34 cellular contexts compared by ENCODE assay signal in genomic region chr5:156819537-156819936, GRCh38. TPM values are rescaled to one million over a fixed set of nuclear protein-coding genes. Genes with fewer than 3 reads are reported as not detected.
"Had no signal": no experiment of that assay in that cellular context is flagged by ENCODE, and none has a peak within 500 bp of the region (broad histone marks: within the 10 kb centered on the region; RNA-seq: fewer than 3 reads in every experiment).

No MANE protein-coding gene starts in this region.

- H3K4me2 ChIP-seq: hepatocyte had no signal

- H3K4me1 ChIP-seq: right lobe of liver, suprapubic skin, tibial artery, upper lobe of right lung had no signal

- ATAC-seq: effector memory CD8-positive, alpha-beta T cell; gastroesophageal sphincter; left cardiac atrium; right lobe of liver; upper lobe of right lung had no signal

- H3K4me3 ChIP-seq: gastroesophageal sphincter, hepatocyte, ovary, right lobe of liver, skin epidermis, suprapubic skin, tibial artery, upper lobe of right lung had no signal

- H3K27me3 ChIP-seq: brain microvascular endothelial cell, gastroesophageal sphincter, hepatocyte, ovary, right lobe of liver, suprapubic skin, tibial artery, upper lobe of right lung had no signal

- H2AFZ ChIP-seq: hepatocyte had no signal

- H3K79me2 ChIP-seq: hepatocyte had no signal

- DNase-seq: activated CD4-positive, alpha-beta memory T cell treated with anti-CD3 and anti-CD28 coated beads for 36 hours; activated CD4-positive, alpha-beta T cell treated with anti-CD3 and anti-CD28 coated beads, Interleukin-2, amount 10 ng/mL, durations not matched to agents 24 days and 14 days; activated CD4-positive, CD25-positive, alpha-beta regulatory T cell treated with anti-CD3 and anti-CD28 coated beads, Interleukin-2, amount 50 U/mL, for 72 hours; activated CD8-positive, alpha-beta memory T cell treated with anti-CD3 and anti-CD28 coated beads, Interleukin-2, amount 50 U/mL, for 4 hours; activated effector memory CD4-positive, alpha-beta T cell treated with anti-CD3 and anti-CD28 coated beads, Interleukin-2, amount 50 U/mL, for 16 hours; activated naive CD4-positive, alpha-beta T cell treated with anti-CD3 and anti-CD28 coated beads for 36 hours; activated naive CD8-positive, alpha-beta T cell treated with anti-CD3 and anti-CD28 coated beads, Interleukin-2, amount 10 ng/mL, durations not matched to agents 7 days and 5 days; activated T-cell treated with anti-CD3 and anti-CD28 coated beads, Interleukin-2, amount 50 U/mL, for 1 hour; amniotic stem cell; brain microvascular endothelial cell; cortex of kidney; effector memory CD8-positive, alpha-beta T cell; erythroblast; left cardiac atrium; naive B cell; nephron progenitor cell; ovary; right lobe of liver; stimulated activated CD4-positive, alpha-beta T cell treated with anti-CD3 and anti-CD28 coated beads, Interleukin-12 subunit alpha, Interleukin-12 subunit beta, amount 100 ng/mL, for 4 hours; stimulated activated CD4-positive, alpha-beta T cell treated with anti-CD3 and anti-CD28 coated beads, Interleukin-4, amount 100 ng/mL, for 24 hours; T1000; tibial artery; upper lobe of right lung had no signal

- H3K27ac ChIP-seq: brain microvascular endothelial cell, gastroesophageal sphincter, hepatocyte, ovary, right lobe of liver, skin epidermis, suprapubic skin, tibial artery, upper lobe of right lung, WERI-Rb-1 had no signal

- H3K36me3 ChIP-seq: brain microvascular endothelial cell, gastroesophageal sphincter, ovary, right lobe of liver, suprapubic skin, tibial artery, upper lobe of right lung, WERI-Rb-1 had no signal

- H3K9me3 ChIP-seq: gastroesophageal sphincter, ovary, right lobe of liver, suprapubic skin, tibial artery, upper lobe of right lung had no signal

RNA-seq across cellular contexts. Expression of gene PPP1R2B, which starts 30.6 kb away (rescaled TPM):
- total RNA-seq: activated naive CD8-positive, alpha-beta T cell treated with anti-CD3 and anti-CD28 coated beads, Interleukin-2, amount 10 ng/mL, durations not matched to agents 7 days and 5 days; astrocyte; cardiac septum; chondrocyte; hepatocyte; left cardiac atrium; lower leg skin; mesothelial cell of epicardium; ovary; progenitor cell of endocrine pancreas; right lobe of liver; upper lobe of right lung had no signal
